ENCODE assay signal across 15 cellular contexts in genomic region chr4:140163029-140163810, GRCh38. TPM values are rescaled to one million over a fixed set of nuclear protein-coding genes. Genes with fewer than 3 reads are reported as not detected.
DNase-seq lines count a peak whose midpoint lies in the region; TF ChIP-seq lines count a peak whose summit lies in the region.
"Had no signal": no experiment of that assay in that cellular context is flagged by ENCODE, and none has a peak within 500 bp of the region (broad histone marks: within the 10 kb centered on the region; RNA-seq: fewer than 3 reads in every experiment).

No MANE protein-coding gene starts in this region.

- H3K27ac ChIP-seq in tibial artery (peak overlapping the region; percentile 24 to 63), WERI-Rb-1 (no peak overlapping the region)
- H3K27ac ChIP-seq: 22Rv1, HL-60, PC-9 had no signal

- peaks cover 4% of the 10 kb centered on the region for H3K4me1 Mint-ChIP-seq in activated CD4-positive, alpha-beta T cell treated with anti-CD3 and anti-CD28 coated beads, Interleukin-2, amount 10 ng/mL, durations not matched to agents 24 days and 14 days
- peaks cover 3% of the 10 kb centered on the region for H3K4me1 Mint-ChIP-seq in activated CD4-positive, alpha-beta T cell treated with anti-CD3 and anti-CD28 coated beads, Interleukin-2, amount 10 ng/mL, durations not matched to agents 7 days and 5 days

- H3K36me3 Mint-ChIP-seq in activated CD4-positive, alpha-beta T cell treated with anti-CD3 and anti-CD28 coated beads, Interleukin-2, amount 10 ng/mL, durations not matched to agents 24 days and 14 days (ENCODE audit: low read depth), result no peaks in the 10 kb centered on the region
- no peaks in the 10 kb centered on the region for H3K36me3 Mint-ChIP-seq in activated CD4-positive, alpha-beta T cell treated with anti-CD3 and anti-CD28 coated beads, Interleukin-2, amount 10 ng/mL, durations not matched to agents 7 days and 5 days (ENCODE audit: low read depth)

- in situ Hi-C loops in astrocyte of the spinal cord (cut with HindIII; ENCODE audit: low sequenced_read_pairs), result no loop called here

- TF ChIP-seq CTCF in astrocyte of the spinal cord (IDR thresholded peaks at IDR 0.05; ENCODE audit: low read depth, low read length) (no peak), tibial artery (IDR thresholded peaks at IDR 0.05) (no peak), WERI-Rb-1 (IDR thresholded peaks at IDR 0.05; ENCODE audit: low read depth, low read length) (no peak)

- POLR2A ChIA-PET in activated CD4-positive, alpha-beta T cell treated with anti-CD3 and anti-CD28 coated beads, Interleukin-2, amount 10 ng/mL, durations not matched to agents 7 days and 5 days (lab: Charles Lee), result no interaction called here

- H3K4me3 ChIP-seq in astrocyte of the spinal cord (ENCODE audit: low read depth, low read length) (no peak overlapping the region), tibial artery (no peak overlapping the region), WERI-Rb-1 (ENCODE audit: low read depth, low read length) (no peak overlapping the region)
- H3K4me3 ChIP-seq: HAP-1, PC-9 had no signal

- CTCF ChIA-PET in activated CD4-positive, alpha-beta T cell treated with anti-CD3 and anti-CD28 coated beads, Interleukin-2, amount 10 ng/mL, durations not matched to agents 7 days and 5 days (lab: Charles Lee), result interaction anchor here (2.7 kb wide), 1 partner anchor 75 kb away, joined by 8 read pairs; no protein-coding TSS in a partner anchor

- no peak overlapping the region for H3K4me3 Mint-ChIP-seq in activated CD4-positive, alpha-beta T cell treated with anti-CD3 and anti-CD28 coated beads, Interleukin-2, amount 10 ng/mL, durations not matched to agents 24 days and 14 days
- no peak overlapping the region for H3K4me3 Mint-ChIP-seq in activated CD4-positive, alpha-beta T cell treated with anti-CD3 and anti-CD28 coated beads, Interleukin-2, amount 10 ng/mL, durations not matched to agents 7 days and 5 days
- H3K4me3 Mint-ChIP-seq: activated T-cell treated with anti-CD3 and anti-CD28 coated beads, Interleukin-2, amount 50 U/mL, for 24 hours had no signal

- peaks cover 46% of the 10 kb centered on the region for H3K27me3 Mint-ChIP-seq in activated CD4-positive, alpha-beta T cell treated with anti-CD3 and anti-CD28 coated beads, Interleukin-2, amount 10 ng/mL, durations not matched to agents 24 days and 14 days
- H3K27me3 Mint-ChIP-seq in activated CD4-positive, alpha-beta T cell treated with anti-CD3 and anti-CD28 coated beads, Interleukin-2, amount 10 ng/mL, durations not matched to agents 7 days and 5 days, result peaks cover 4% of the 10 kb centered on the region

- peaks cover 0 to 21% (median 15%) of the 10 kb centered on the region in 4 donors for H3K4me1 ChIP-seq in tibial artery

- intact Hi-C loops in activated CD4-positive, alpha-beta T cell treated with anti-CD3 and anti-CD28 coated beads, Interleukin-2, amount 10 ng/mL, durations not matched to agents 24 days and 14 days (cut with micrococcal nuclease), result no loop called here
- intact Hi-C loops in tibial artery (cut with DNase I; ENCODE audit: low total_unique reads), result no loop called here

- peaks cover 8% of the 10 kb centered on the region for H3K9me3 Mint-ChIP-seq in activated CD4-positive, alpha-beta T cell treated with anti-CD3 and anti-CD28 coated beads, Interleukin-2, amount 10 ng/mL, durations not matched to agents 24 days and 14 days
- H3K9me3 Mint-ChIP-seq in activated CD4-positive, alpha-beta T cell treated with anti-CD3 and anti-CD28 coated beads, Interleukin-2, amount 10 ng/mL, durations not matched to agents 7 days and 5 days, result peaks cover 5% of the 10 kb centered on the region

- H3K9me3 ChIP-seq in tibial artery, result no peaks in the 10 kb centered on the region
- no peaks in the 10 kb centered on the region for H3K9me3 ChIP-seq in WERI-Rb-1 (ENCODE audit: severe bottlenecking)
- H3K9me3 ChIP-seq: HAP-1 had no signal

- H3K27ac Mint-ChIP-seq in activated CD4-positive, alpha-beta T cell treated with anti-CD3 and anti-CD28 coated beads, Interleukin-2, amount 10 ng/mL, durations not matched to agents 24 days and 14 days, result no peak overlapping the region
- H3K27ac Mint-ChIP-seq in activated CD4-positive, alpha-beta T cell treated with anti-CD3 and anti-CD28 coated beads, Interleukin-2, amount 10 ng/mL, durations not matched to agents 7 days and 5 days, result no peak overlapping the region
- H3K27ac Mint-ChIP-seq: activated T-cell treated with anti-CD3 and anti-CD28 coated beads, Interleukin-2, amount 50 U/mL, for 24 hours had no signal

- H3K36me3 ChIP-seq in tibial artery (no peaks in the 10 kb centered on the region), WERI-Rb-1 (no peaks in the 10 kb centered on the region)
- H3K36me3 ChIP-seq: HAP-1 had no signal

- DNase-seq in activated CD4-positive, alpha-beta T cell treated with anti-CD3 and anti-CD28 coated beads, Interleukin-2, amount 10 ng/mL, durations not matched to agents 24 days and 14 days, result peak; percentile 41
- no peak for DNase-seq in activated CD4-positive, alpha-beta T cell treated with anti-CD3 and anti-CD28 coated beads, Interleukin-2, amount 10 ng/mL, durations not matched to agents 7 days and 5 days
- DNase-seq in astrocyte of the spinal cord (ENCODE audit: low read depth, low spot score) (peak; percentile 85), hepatic stellate cell (ENCODE audit: low spot score) (peak; percentile 52), tibial artery (peak; percentile 33 to 79), WERI-Rb-1 (no peak), NCI-H226 (no peak)
- no peak for DNase-seq in activated naive CD4-positive, alpha-beta T cell treated with Interleukin-2 at 50 U/mL for 16 hours
- DNase-seq: activated T-cell treated with anti-CD3 and anti-CD28 coated beads, Interleukin-2, amount 50 U/mL, for 24 hours; NCI-H146; PC-9; stimulated activated CD4-positive, alpha-beta T cell treated with anti-CD3 and anti-CD28 coated beads, Interleukin-2, amount 100 ng/mL, for 48 hours had no signal

- H3K27me3 ChIP-seq in tibial artery (no peaks in the 10 kb centered on the region), WERI-Rb-1 (ENCODE audit: insufficient read depth, low read depth, severe bottlenecking) (no peaks in the 10 kb centered on the region)

RNA-seq across cellular contexts. Expression of gene MAML3, which starts 9.2 kb away (rescaled TPM):
- total RNA-seq in activated CD4-positive, alpha-beta T cell treated with anti-CD3 and anti-CD28 coated beads, Interleukin-2, amount 10 ng/mL, durations not matched to agents 24 days and 14 days, result 0.52 and 0.54 TPM in 2 replicates
- total RNA-seq in activated CD4-positive, alpha-beta T cell treated with anti-CD3 and anti-CD28 coated beads, Interleukin-2, amount 10 ng/mL, durations not matched to agents 7 days and 5 days, result 1 to 10 TPM; 2.0 to 2.2 TPM

Comparison
In these comparisons a context has a peak if more than half of its experiments do, and no peak if none do; other contexts are left out.
1. DNase-seq: peak in activated CD4-positive, alpha-beta T cell treated with anti-CD3 and anti-CD28 coated beads, Interleukin-2, amount 10 ng/mL, durations not matched to agents 24 days and 14 days (single experiment), astrocyte of the spinal cord (single experiment), hepatic stellate cell (single experiment) and tibial artery (2 of 2); none in activated CD4-positive, alpha-beta T cell treated with anti-CD3 and anti-CD28 coated beads, Interleukin-2, amount 10 ng/mL, durations not matched to agents 7 days and 5 days (single experiment), activated naive CD4-positive, alpha-beta T cell treated with Interleukin-2 at 50 U/mL for 16 hours (single experiment), WERI-Rb-1 (single experiment) and NCI-H226 (single experiment).